ENCODE assay signal across 11 cellular contexts in genomic region chr1:32988665-32989064, GRCh38. TPM values are rescaled to one million over a fixed set of nuclear protein-coding genes. Genes with fewer than 3 reads are reported as not detected.
DNase-seq lines count a peak whose midpoint lies in the region; ATAC-seq, FAIRE-seq and TF ChIP-seq lines count a peak whose summit lies in the region.
"Had no signal": no experiment of that assay in that cellular context is flagged by ENCODE, and none has a peak within 500 bp of the region (broad histone marks: within the 10 kb centered on the region; RNA-seq: fewer than 3 reads in every experiment).

No MANE protein-coding gene starts in this region.

- no TSS peak for BruUV-seq in Calu3 (replicated peaks; lab: Mats Ljungman, UMichigan)

- H3K27me3 ChIP-seq in esophagus squamous epithelium (peaks cover 0 to 12% (median 0%) of the 10 kb centered on the region in 4 donors), prostate gland (replicated peaks; ENCODE audit: insufficient read depth) (no peaks in the 10 kb centered on the region), small intestine (ENCODE audit: control insufficient read depth in 2 of 2, insufficient read depth in 2 of 2, low read length in 2 of 2) (no peaks in the 10 kb centered on the region)

- DNase-seq in Calu3 (no peak), RWPE1 (ENCODE audit: low spot score) (peak; percentile 35), esophagus squamous epithelium (lab: John Stamatoyannopoulos, UW) (no peak), prostate gland (ENCODE audit: low spot score) (no peak), AG08396 (ENCODE audit: low spot score) (no peak), NCI-H2029 (lab: John Stamatoyannopoulos, UW) (no peak), small intestine (no peak)
- DNase-seq: activated T-cell treated with anti-CD3 and anti-CD28 coated beads for 4 hours had no signal

- peak overlapping the region; percentile 98 for H3K27ac ChIP-seq in RWPE1
- H3K27ac ChIP-seq in esophagus squamous epithelium: peak overlapping the region; percentile 54 to 88 (median 76)
- peak overlapping the region; percentile 47 to 50 for H3K27ac ChIP-seq in prostate gland
- H3K27ac ChIP-seq in small intestine (ENCODE audit: low read depth in 1 of 2, low read length in 1 of 2): peak overlapping the region in 1 of 2 donors; percentile 18

- H3K4me3 ChIP-seq in esophagus squamous epithelium: no peak overlapping the region
- no peak overlapping the region for H3K4me3 ChIP-seq in prostate gland
- H3K4me3 ChIP-seq in small intestine (ENCODE audit: low read depth in 1 of 2, low read length in 2 of 2): no peak overlapping the region

- FAIRE-seq in small intestine (lab: Jason Lieb, UNC): no peak
- FAIRE-seq: frontal cortex, HTR-8/SVneo had no signal

- H3K9me3 ChIP-seq in esophagus squamous epithelium (no peaks in the 10 kb centered on the region), prostate gland (no peaks in the 10 kb centered on the region), small intestine (ENCODE audit: control insufficient read depth, low read depth) (no peaks in the 10 kb centered on the region)

- H3K4me1 ChIP-seq in esophagus squamous epithelium: peaks cover 32 to 74% (median 59%) of the 10 kb centered on the region in 3 donors
- no peaks in the 10 kb centered on the region for H3K4me1 ChIP-seq in prostate gland (replicated peaks)
- no peaks in the 10 kb centered on the region for H3K4me1 ChIP-seq in small intestine (ENCODE audit: control insufficient read depth in 2 of 2, insufficient read depth in 1 of 2, low read depth in 1 of 2, low read length in 1 of 2)

- H3K36me3 ChIP-seq in esophagus squamous epithelium (no peaks in the 10 kb centered on the region), prostate gland (no peaks in the 10 kb centered on the region), small intestine (ENCODE audit: control insufficient read depth in 2 of 2, insufficient read depth in 2 of 2, low read length in 2 of 2) (no peaks in the 10 kb centered on the region)

- TF ChIP-seq POLR2A in esophagus squamous epithelium (IDR thresholded peaks at IDR 0.05) (no peak), prostate gland (IDR thresholded peaks at IDR 0.05) (no peak)

- H3K9me3 Mint-ChIP-seq in Calu3 (ENCODE audit: low read depth, unreplicated experiment): no peaks in the 10 kb centered on the region

- no peak for TF ChIP-seq CTCF in Calu3 (IDR thresholded peaks at IDR 0.05; ENCODE audit: unreplicated experiment)
- TF ChIP-seq CTCF in RWPE1 (conservative IDR thresholded peaks at IDR 0.05; ENCODE audit: low read depth): no peak
- no peak for TF ChIP-seq CTCF in esophagus squamous epithelium (IDR thresholded peaks at IDR 0.05)
- TF ChIP-seq CTCF in prostate gland (IDR thresholded peaks at IDR 0.05): no peak

- CTCF ChIA-PET in Calu3 (lab: Charles Lee) (interaction anchor here (1.0 kb wide), 1 partner anchor 16 kb away, joined by 3 read pairs; no protein-coding TSS in a partner anchor), RWPE1 (lab: Yijun Ruan, JAX) (interaction anchor here (0.6 kb wide), 1 partner anchor 526 kb away, joined by 3 read pairs; no protein-coding TSS in a partner anchor)

- peaks cover 41% of the 10 kb centered on the region for H3K36me3 Mint-ChIP-seq in Calu3 (ENCODE audit: insufficient read depth, unreplicated experiment)

- intact Hi-C loops in Calu3 (cut with micrococcal nuclease; ENCODE audit: unreplicated experiment): no loop called here
- intact Hi-C loops in esophagus squamous epithelium (cut with DNase I): no loop called here
- intact Hi-C loops in prostate gland (cut with DNase I): no loop called here

- H3K4me1 Mint-ChIP-seq in Calu3 (ENCODE audit: low read depth, unreplicated experiment): peaks cover 44% of the 10 kb centered on the region

- ATAC-seq in HG03439 (IDR thresholded peaks at IDR 0.05; ENCODE audit: unreplicated experiment): no peak

- peak overlapping the region; percentile 30 for H3K4me3 Mint-ChIP-seq in Calu3 (ENCODE audit: low read depth, unreplicated experiment)

- no peaks in the 10 kb centered on the region for H3K27me3 Mint-ChIP-seq in Calu3 (ENCODE audit: unreplicated experiment)

- H3K27ac Mint-ChIP-seq in Calu3 (ENCODE audit: unreplicated experiment): peak overlapping the region; percentile 91

- POLR2A ChIA-PET in RWPE1 (lab: Yijun Ruan, JAX; ENCODE audit: low non-redundant PET): no interaction called here

RNA-seq across cellular contexts. Expression of gene RNF19B, which starts 24.1 kb away (rescaled TPM):
- total RNA-seq in Calu3 (2022) (21.5 and 23.2 TPM in 2 replicates), esophagus squamous epithelium (10 to 100 TPM; 24.2 to 61.6 (median 46.4) TPM), prostate gland (10 to 100 TPM; 16.7 to 77.8 TPM)
- polyA plus RNA-seq in small intestine: 10 to 100 TPM; 20.8 to 29.2 (median 28.9) TPM

RNA-seq across cellular contexts. Expression of gene AK2, which starts 48.0 kb away (rescaled TPM):
- total RNA-seq in Calu3 (2022) (226 and 233 TPM in 2 replicates), esophagus squamous epithelium (100 to 1,000 TPM; 126 to 167 (median 151) TPM), prostate gland (100 to 1,000 TPM; 120 to 123 TPM)
- polyA plus RNA-seq in small intestine: 100 to 1,000 TPM; 180 to 208 (median 202) TPM
